Comparison of ENCODE assay signal across 22 cellular contexts in the genomic region with DNA sequence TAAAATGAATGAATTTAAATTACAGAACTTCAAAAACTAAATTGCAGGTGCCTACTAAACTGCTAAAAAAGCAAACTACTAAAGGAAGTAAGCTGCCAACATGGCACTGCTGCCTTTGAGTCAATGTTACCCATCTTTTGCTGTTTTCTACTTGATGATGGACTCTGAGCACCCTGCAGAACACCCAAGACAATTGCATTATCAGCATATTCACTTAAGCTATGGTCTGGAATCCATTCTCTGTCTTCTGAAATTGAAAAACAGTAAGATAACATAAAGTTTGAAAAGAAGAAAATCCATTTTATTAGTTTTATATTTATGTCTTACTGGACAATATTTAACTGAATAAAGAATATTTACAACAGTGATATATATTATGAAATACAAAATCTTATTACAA.
"Had no signal": no experiment of that assay in that cellular context is flagged by ENCODE, and none has a peak within 500 bp of the region (broad histone marks: within the 10 kb centered on the region; RNA-seq: fewer than 3 reads in every experiment).

No MANE protein-coding gene starts in this region.

- H3K27ac ChIP-seq: RWPE1, SJCRH30 had no signal

- H3K27me3 ChIP-seq: MG63, SJCRH30 had no signal

- H3K9me3 ChIP-seq: MG63, SJCRH30 had no signal

- H3K36me3 ChIP-seq: MG63, SJCRH30 had no signal

- DNase-seq: Karpas-422, KG1, MG63, NCI-H1092, NCI-H1105 treated with DMSO at 0.1 percent for 48 hours, NCI-H1417 treated with DMSO at 0.1 percent for 48 hours, NCI-H146, NCI-H1694 treated with DMSO at 0.1 percent for 48 hours, NCI-H1930, NCI-H2081, NCI-H2107, NCI-H2171, NCI-H226, NCI-H446, NCI-H510A, NCI-H524 treated with DMSO at 0.1 percent for 48 hours, NCI-H69, NCI-H774, SHP77 treated with DMSO at 0.1 percent for 48 hours, SJCRH30 had no signal

- ATAC-seq: SK-N-SH treated with all-trans-retinoic acid at 6 μM for 48 hours had no signal

- H3K4me1 ChIP-seq: SJCRH30 had no signal

- H3K4me3 ChIP-seq: MG63, SJCRH30 had no signal
